In genomic region chr10:62813453-62813852, GRCh38 we compare ENCODE assay signal across 13 cellular contexts. TPM values are rescaled to one million over a fixed set of nuclear protein-coding genes. Genes with fewer than 3 reads are reported as not detected.
DNase-seq lines count a peak whose midpoint lies in the region; ATAC-seq, FAIRE-seq and TF ChIP-seq lines count a peak whose summit lies in the region.
"Had no signal": no experiment of that assay in that cellular context is flagged by ENCODE, and none has a peak within 500 bp of the region (broad histone marks: within the 10 kb centered on the region; RNA-seq: fewer than 3 reads in every experiment).

No MANE protein-coding gene starts in this region.

- no peak overlapping the region for H2BK20ac ChIP-seq in H1 (ENCODE audit: low read length)

- no peak overlapping the region for H3K14ac ChIP-seq in H1 (ENCODE audit: insufficient read length)

- H3K27me3 ChIP-seq in H1 (replicated peaks in 1 of 4; ENCODE audit: control insufficient read depth in 3 of 4, extremely low read depth in 1 of 4, insufficient read depth in 3 of 4, low read length in 3 of 4) (peaks cover 13 to 44% (median 38%) of the 10 kb centered on the region in 4 experiments), esophagus muscularis mucosa (peaks cover 0 to 19% (median 8%) of the 10 kb centered on the region in 4 donors)

- H4K91ac ChIP-seq in H1 (replicated peaks; ENCODE audit: insufficient read length, low read length) = no peak overlapping the region

- peaks cover 0 to 13% of the 10 kb centered on the region in 2 experiments for H4K20me1 ChIP-seq in H1 (replicated peaks in 1 of 2; ENCODE audit: control insufficient read depth in 1 of 2, insufficient read depth in 2 of 2, low read length in 2 of 2)

- no peak overlapping the region for H2AFZ ChIP-seq in H1 (ENCODE audit: low read length)

- no peak overlapping the region for H3K56ac ChIP-seq in H1 (replicated peaks; ENCODE audit: insufficient read length, low read depth, low read length)

- H3K36me3 ChIP-seq in H1 (ENCODE audit: control insufficient read depth in 2 of 4, insufficient read depth in 4 of 4, low read length in 3 of 4) (no peaks in the 10 kb centered on the region), esophagus muscularis mucosa (peaks cover 0 to 12% (median 0%) of the 10 kb centered on the region in 4 donors)

- TF ChIP-seq RAD21 in H1 (IDR thresholded peaks at IDR 0.05 in 1 of 2, conservative IDR thresholded peaks at IDR 0.05 in 1 of 2; ENCODE audit: low read depth in 2 of 2, low read length in 2 of 2) = no peak

- no peak for TF ChIP-seq CTCF in H1 (IDR thresholded peaks at IDR 0.05; ENCODE audit: control extremely low read depth in 1 of 3, insufficient read depth in 1 of 3, low read depth in 1 of 3, low read length in 3 of 3)
- TF ChIP-seq CTCF in esophagus muscularis mucosa (IDR thresholded peaks at IDR 0.05) = no peak

- intact Hi-C loops in esophagus muscularis mucosa (cut with DNase I) = no loop called here

- H2BK120ac ChIP-seq in H1 (replicated peaks; ENCODE audit: low read depth, low read length) = no peak overlapping the region

- no peaks in the 10 kb centered on the region for H3K79me1 ChIP-seq in H1 (ENCODE audit: low read depth, low read length)

- no peak overlapping the region for H3K4ac ChIP-seq in H1 (replicated peaks; ENCODE audit: insufficient read length, low read depth, low read length)

- DNase-seq in activated T-cell treated with anti-CD3 and anti-CD28 coated beads for 1 hour (ENCODE audit: low read depth) (peak; percentile 30), activated T-cell treated with anti-CD3 and anti-CD28 coated beads for 4 hours (no peak), H1 (ENCODE audit: low read depth in 1 of 2, low spot score in 2 of 2) (no peak), esophagus muscularis mucosa (ENCODE audit: extremely low spot score) (no peak), NOMO-1 treated with DMSO at 0.1 percent for 48 hours (lab: John Stamatoyannopoulos, UW; ENCODE audit: unreplicated experiment) (no peak)
- peak; percentile 16 to 31 for DNase-seq in activated CD4-positive, alpha-beta T cell treated with anti-CD3 and anti-CD28 coated beads for 4 hours
- peak in 2 of 3 donors; percentile 1 to 27 for DNase-seq in stimulated activated CD4-positive, alpha-beta T cell treated with anti-CD3 and anti-CD28 coated beads, TNF-alpha, amount 100 ng/mL, for 1 hour (ENCODE audit: low read depth in 3 of 3, low spot score in 1 of 3)
- DNase-seq: esophagus squamous epithelium, NCI-H1417 treated with DMSO at 0.1 percent for 48 hours, NCI-H345 had no signal

- no peak overlapping the region for H3K9ac ChIP-seq in H1 (replicated peaks in 1 of 4; ENCODE audit: extremely low read depth in 1 of 4, low read depth in 3 of 4, low read length in 3 of 4)

- H3K23ac ChIP-seq in H1 (ENCODE audit: insufficient read length) = no peak overlapping the region

- no peak overlapping the region; the same call in 1 of the 2 replicates for H4K8ac ChIP-seq in H1 (ENCODE audit: extremely low read depth, insufficient read depth, low read length)

- POLR2A ChIA-PET in H1 (lab: Charles Lee; ENCODE audit: partially characterized antibody) = interaction anchor here (3.0 to 7.7 kb wide), 2 partner anchors 8 to 13 kb away, joined by 7 to 99 read pairs; partner anchors contain the start of gene ADO

- peaks cover 26% of the 10 kb centered on the region for H3K23me2 ChIP-seq in H1 (ENCODE audit: low read depth, low read length)

- TF ChIP-seq POLR2A in H1 (IDR thresholded peaks at IDR 0.05; ENCODE audit: control extremely low read depth in 1 of 2, low read depth in 2 of 2, low read length in 2 of 2) (no peak), esophagus muscularis mucosa (IDR thresholded peaks at IDR 0.05; ENCODE audit: low read depth) (no peak)

- CTCF ChIA-PET in H1 (lab: Charles Lee; ENCODE audit: partially characterized antibody) = interaction anchor here (1.0 to 6.9 kb wide), 2 partner anchors 202 to 220 kb away, joined by 4 to 94 read pairs; no protein-coding TSS in a partner anchor

- 0 out of 2 replicates have a peak overlapping the region, but pooled peaks have one; percentile 39 for H2AK5ac ChIP-seq in H1 (ENCODE audit: low read depth, low read length)

- TF ChIP-seq EP300 in H1 (IDR thresholded peaks at IDR 0.05; ENCODE audit: borderline replicate concordance in 1 of 2, low read depth in 2 of 2, low read length in 2 of 2) (no peak), esophagus muscularis mucosa (IDR thresholded peaks at IDR 0.05) (no peak)

- no peak overlapping the region for H3K18ac ChIP-seq in H1 (ENCODE audit: extremely low read depth, low read length)

- ATAC-seq in HG02981 (IDR thresholded peaks at IDR 0.05; ENCODE audit: unreplicated experiment) = no peak

- H3K4me1 ChIP-seq in H1 (replicated peaks in 1 of 4; ENCODE audit: control insufficient read depth in 3 of 4, insufficient read depth in 4 of 4, low read length in 3 of 4) (peaks cover 0 to 7% (median 2%) of the 10 kb centered on the region in 4 experiments; a peak in 4 of 7 replicates), esophagus muscularis mucosa (peaks cover 23 to 47% (median 37%) of the 10 kb centered on the region in 4 donors)

- no peak overlapping the region for H2BK15ac ChIP-seq in H1 (ENCODE audit: low read length)

- H3K4me3 ChIP-seq in H1 (ENCODE audit: extremely low read depth in 1 of 4, insufficient read depth in 2 of 4, low read depth in 3 of 4, low read length in 4 of 4) (no peak overlapping the region), esophagus muscularis mucosa (no peak overlapping the region)
- H3K4me3 ChIP-seq: esophagus squamous epithelium had no signal

- WGBS in H1 (ENCODE audit: extremely low coverage in 1 of 2, insufficient coverage in 1 of 2, insufficient read length in 1 of 2, insufficient replicate concordance in 2 of 2, low coverage in 1 of 2, low lambda C conversion rate in 2 of 2, missing lambda C conversion rate in 1 of 2), 2 experiments = 89% methylated on average over 27 of the region's 27 CpGs; no CpG with 5 or more reads in 1 of the 2 experiments
- 93% methylated on average over 15 of the region's 27 CpGs for WGBS in esophagus muscularis mucosa

- no peak overlapping the region for H3K4me2 ChIP-seq in H1 (ENCODE audit: insufficient read depth in 1 of 2, low read depth in 2 of 2, low read length in 2 of 2)

- H3K9me3 ChIP-seq in H1 (ENCODE audit: insufficient read depth in 2 of 2, low read depth in 1 of 2, low read length in 1 of 2) (no peaks in the 10 kb centered on the region), esophagus muscularis mucosa (no peaks in the 10 kb centered on the region)
- H3K9me3 ChIP-seq: esophagus squamous epithelium had no signal

- 0 out of 2 replicates have a peak overlapping the region, but pooled peaks have one; percentile 9 for H2BK12ac ChIP-seq in H1 (ENCODE audit: low read depth, low read length)

- no peak overlapping the region for H4K5ac ChIP-seq in H1 (ENCODE audit: insufficient read length, low read depth, low read length)

- FAIRE-seq in H1 (lab: Jason Lieb, UNC) = no peak
- FAIRE-seq: D721Med had no signal

- H3K79me2 ChIP-seq in H1 (ENCODE audit: control insufficient read depth in 1 of 2, insufficient read depth in 2 of 2, low read length in 2 of 2) = peaks cover 0 to 2% of the 10 kb centered on the region in 2 experiments; a peak in 1 of 4 replicates

- H3K27ac ChIP-seq in H1 (ENCODE audit: low read depth, low read length) = no peak overlapping the region
- no peak overlapping the region for H3K27ac ChIP-seq in esophagus muscularis mucosa (replicated peaks in 1 of 4)
- H3K27ac ChIP-seq: esophagus squamous epithelium had no signal

- H2BK5ac ChIP-seq in H1 (ENCODE audit: low read depth, low read length) = no peak overlapping the region

TF ChIP-seq in H1, 55 proteins besides CTCF, POLR2A, EP300 and RAD21:
- TF ChIP-seq CHD2 (IDR thresholded peaks at IDR 0.05; ENCODE audit: low read length) = no peak
- TF ChIP-seq TAF1 (IDR thresholded peaks at IDR 0.05; ENCODE audit: low read depth, low read length) = no peak
- no peak for TF ChIP-seq HDAC6 (IDR thresholded peaks at IDR 0.05; ENCODE audit: low read depth, low read length)
- no peak for TF ChIP-seq FOSL1 (IDR thresholded peaks at IDR 0.05; ENCODE audit: insufficient read depth, low read depth, low read length)
- no peak for TF ChIP-seq EZH2 (IDR thresholded peaks at IDR 0.05; ENCODE audit: low read depth, low read length, severe bottlenecking)
- no peak for TF ChIP-seq CHD1 (IDR thresholded peaks at IDR 0.05; ENCODE audit: low read depth, low read length)
- TF ChIP-seq ATF2 (IDR thresholded peaks at IDR 0.05; ENCODE audit: low read length) = no peak

RNA-seq across cellular contexts. Expression of gene EGR2, which starts 2.7 kb away (rescaled TPM):
- total RNA-seq in H1 (2021; fragmentation: NEBNext Ultra II Directional; extraction: Animal tissue kit (Norgen Biotek cat#: 25700)) = 2.1 and 3.0 TPM in 2 replicates
- 1.3 and 2.4 TPM in 2 replicates for polyA plus RNA-seq in H1 (2011; rRNA removed)
- 0.98 TPM for polyA plus RNA-seq in H1 (2011; cell fraction: cytosol; rRNA removed)
- polyA plus RNA-seq in H1 (2011; cell fraction: nucleus; rRNA removed) = 2.8 TPM
- 0.92 to 1.7 TPM (median 1.3 TPM) in 4 replicates for polyA plus RNA-seq in H1 (2012, experiment 1 of 2)
- 1.3 TPM for polyA plus RNA-seq in H1 (2012, experiment 2 of 2)
- polyA plus RNA-seq in H1 (2013, experiment 1 of 2) = 0.61 TPM
- 0.57 TPM for polyA plus RNA-seq in H1 (2013, experiment 2 of 2)
- polyA minus RNA-seq in H1 (2011; rRNA and poly(A)+ RNA removed) = 1.8 and 2.3 TPM in 2 replicates
- 0.51 TPM for polyA minus RNA-seq in H1 (2011; cell fraction: cytosol; rRNA and poly(A)+ RNA removed)
- 6.1 TPM for polyA minus RNA-seq in H1 (2011; cell fraction: nucleus; rRNA and poly(A)+ RNA removed)
- 1 to 10 TPM in 3 of 4 donors, under 1 TPM in 1; 0.26 to 4.0 (median 1.5) TPM for total RNA-seq in esophagus muscularis mucosa
- total RNA-seq: dermis microvascular lymphatic vessel endothelial cell had no signal

RNA-seq across cellular contexts. Expression of gene ADO, which starts 8.9 kb away (rescaled TPM):
- total RNA-seq in H1 (2021; fragmentation: NEBNext Ultra II Directional; extraction: Animal tissue kit (Norgen Biotek cat#: 25700)) = 27.9 and 29.2 TPM in 2 replicates
- polyA plus RNA-seq in H1 (2011; rRNA removed) = 18.7 and 23.7 TPM in 2 replicates
- 18.5 TPM for polyA plus RNA-seq in H1 (2011; cell fraction: cytosol; rRNA removed)
- 14.2 TPM for polyA plus RNA-seq in H1 (2011; cell fraction: nucleus; rRNA removed)
- 12.0 to 16.6 TPM (median 13.3 TPM) in 4 replicates for polyA plus RNA-seq in H1 (2012, experiment 1 of 2)
- 11.2 TPM for polyA plus RNA-seq in H1 (2012, experiment 2 of 2)
- polyA plus RNA-seq in H1 (2013, experiment 1 of 2) = 20.0 TPM
- polyA plus RNA-seq in H1 (2013, experiment 2 of 2) = 20.1 TPM
- 14.0 and 16.9 TPM in 2 replicates for polyA minus RNA-seq in H1 (2011; rRNA and poly(A)+ RNA removed)
- polyA minus RNA-seq in H1 (2011; cell fraction: cytosol; rRNA and poly(A)+ RNA removed) = 20.9 TPM
- 32.6 TPM for polyA minus RNA-seq in H1 (2011; cell fraction: nucleus; rRNA and poly(A)+ RNA removed)
- 10 to 100 TPM; 19.5 to 28.1 (median 23.4) TPM for total RNA-seq in esophagus muscularis mucosa

Comparison
In these comparisons a context has a peak if more than half of its experiments do, and no peak if none do; other contexts are left out.
1. DNase-seq: peak in activated T-cell treated with anti-CD3 and anti-CD28 coated beads for 1 hour (single experiment), activated CD4-positive, alpha-beta T cell treated with anti-CD3 and anti-CD28 coated beads for 4 hours (2 of 2) and stimulated activated CD4-positive, alpha-beta T cell treated with anti-CD3 and anti-CD28 coated beads, TNF-alpha, amount 100 ng/mL, for 1 hour (2 of 3); none in activated T-cell treated with anti-CD3 and anti-CD28 coated beads for 4 hours (single experiment), H1 (0 of 2), esophagus muscularis mucosa (single experiment) and NOMO-1 treated with DMSO at 0.1 percent for 48 hours (single experiment).